Comparison of ENCODE assay signal across 18 cellular contexts in genomic region chr7:24602860-24603456, GRCh38. TPM values are rescaled to one million over a fixed set of nuclear protein-coding genes. Genes with fewer than 3 reads are reported as not detected.
DNase-seq lines count a peak whose midpoint lies in the region; ATAC-seq, FAIRE-seq and TF ChIP-seq lines count a peak whose summit lies in the region.
"Had no signal": no experiment of that assay in that cellular context is flagged by ENCODE, and none has a peak within 500 bp of the region (broad histone marks: within the 10 kb centered on the region; RNA-seq: fewer than 3 reads in every experiment).

No MANE protein-coding gene starts in this region.

- BruUV-seq in HepG2 (replicated peaks; lab: Mats Ljungman, UMichigan) = no TSS peak

- intact Hi-C loops in HepG2 (cut with micrococcal nuclease; ENCODE audit: unreplicated experiment) (no loop called here), right lobe of liver (cut with DNase I) (no loop called here)

- no peak overlapping the region for H3K27ac ChIP-seq in HepG2 (ENCODE audit: extremely low read length, insufficient read depth, low read length)
- no peak overlapping the region for H3K27ac ChIP-seq in right lobe of liver
- H3K27ac ChIP-seq in GM23338 (ENCODE audit: low read depth) = no peak overlapping the region
- H3K27ac ChIP-seq: C4-2B had no signal

- H3K9me2 ChIP-seq in GM23338 (ENCODE audit: insufficient read depth) = no peaks in the 10 kb centered on the region

- FAIRE-seq in HepG2 (lab: Jason Lieb, UNC) = no peak
- FAIRE-seq: A204.1, D721Med, G401.6, GM12892, GM19239 had no signal

- peaks cover 21% of the 10 kb centered on the region for H3K36me3 Mint-ChIP-seq in GM23338 (ENCODE audit: low read depth)
- no peaks in the 10 kb centered on the region for H3K36me3 Mint-ChIP-seq in activated T-helper 17 cell treated with anti-CD3 and anti-CD28 coated beads, Interleukin-2, amount 50 U/mL, for 72 hours (ENCODE audit: low read depth)

- H3K27me3 ChIP-seq in HepG2 (ENCODE audit: control insufficient read depth in 1 of 2, insufficient read depth in 2 of 2, low read length in 2 of 2) (no peaks in the 10 kb centered on the region), right lobe of liver (no peaks in the 10 kb centered on the region), GM23338 (ENCODE audit: insufficient read depth) (no peaks in the 10 kb centered on the region)
- H3K27me3 ChIP-seq: BE2C had no signal

- H4K20me1 ChIP-seq in HepG2 (ENCODE audit: insufficient read depth, low read length) = no peaks in the 10 kb centered on the region
- peaks cover 12% of the 10 kb centered on the region for H4K20me1 ChIP-seq in GM23338 (replicated peaks; ENCODE audit: insufficient read depth)

- no peak overlapping the region for H3K9ac ChIP-seq in HepG2 (ENCODE audit: insufficient read depth, low read depth, low read length)

- H2AFZ ChIP-seq in HepG2 (ENCODE audit: low read length) (no peak overlapping the region), GM23338 (no peak overlapping the region)

- H3K9me3 ChIP-seq in HepG2 (ENCODE audit: low read length) (no peaks in the 10 kb centered on the region; the same call in 1 of the 2 replicates), right lobe of liver (no peaks in the 10 kb centered on the region)
- H3K9me3 ChIP-seq: BE2C, Caco-2 had no signal

- peaks cover 33% of the 10 kb centered on the region for H3K4me1 Mint-ChIP-seq in GM23338
- peaks cover 9% of the 10 kb centered on the region for H3K4me1 Mint-ChIP-seq in activated T-helper 17 cell treated with anti-CD3 and anti-CD28 coated beads, Interleukin-2, amount 50 U/mL, for 72 hours

- TF ChIP-seq EP300 in HepG2 (IDR thresholded peaks at IDR 0.05; ENCODE audit: low read depth in 2 of 2, low read length in 2 of 2) (no peak), HepG2 (CRISPR knock-in tag; IDR thresholded peaks at IDR 0.05; ENCODE audit: borderline replicate concordance) (no peak)

- in situ Hi-C loops in HepG2 (cut with HindIII; ENCODE audit: extremely low pct_ligation_motif_present, low pct_unique_long_range_greater_than_20kb) = no loop called here

- H3K4me2 ChIP-seq in HepG2 (ENCODE audit: low read depth, low read length) (no peak overlapping the region), GM23338 (no peak overlapping the region)

- CTCF ChIA-PET in HepG2 (lab: Yijun Ruan, JAX; ENCODE audit: low intra/inter-chr PET ratio, low total read pairs) = no interaction called here

- POLR2A ChIA-PET in HepG2 (lab: Yijun Ruan, JAX) = no interaction called here

- H3K36me3 ChIP-seq in HepG2 (replicated peaks in 1 of 2; ENCODE audit: control insufficient read depth in 1 of 2, insufficient read depth in 2 of 2, low read length in 2 of 2) (no peaks in the 10 kb centered on the region), right lobe of liver (no peaks in the 10 kb centered on the region), GM23338 (ENCODE audit: insufficient read depth) (no peaks in the 10 kb centered on the region)
- H3K36me3 ChIP-seq: BE2C had no signal

- DNase-seq in HepG2 (ENCODE audit: low spot score) (no peak), right lobe of liver (no peak), GM23338 (ENCODE audit: low spot score) (no peak), NCI-H526 treated with DMSO at 0.1 percent for 48 hours (lab: John Stamatoyannopoulos, UW) (no peak), NK-92 (lab: John Stamatoyannopoulos, UW; ENCODE audit: unreplicated experiment) (no peak)
- DNase-seq: ACHN; BE2C; Caco-2; CD4-positive, alpha-beta T cell; HCEC 1CT had no signal

- TF ChIP-seq POLR2A in HepG2 (IDR thresholded peaks at IDR 0.05; ENCODE audit: insufficient read depth in 1 of 2, low read depth in 2 of 2, low read length in 2 of 2) (no peak), right lobe of liver (IDR thresholded peaks at IDR 0.05) (no peak)

- H3K4me3 ChIP-seq in HepG2 (replicated peaks in 1 of 3; ENCODE audit: insufficient read depth in 1 of 3, low read depth in 2 of 3, low read length in 3 of 3) (no peak overlapping the region), right lobe of liver (no peak overlapping the region), GM23338 (no peak overlapping the region)

- H3F3A ChIP-seq in GM23338 (replicated peaks; ENCODE audit: low read depth) = no peaks in the 10 kb centered on the region

- peak overlapping the region; percentile 53; the same call in 1 of the 2 replicates for H3K27ac Mint-ChIP-seq in GM23338
- H3K27ac Mint-ChIP-seq in activated T-helper 17 cell treated with anti-CD3 and anti-CD28 coated beads, Interleukin-2, amount 50 U/mL, for 72 hours = no peak overlapping the region
- H3K27ac Mint-ChIP-seq: CD4-positive, alpha-beta T cell had no signal

- H3K9me3 Mint-ChIP-seq in GM23338 = peaks cover 10% of the 10 kb centered on the region
- H3K9me3 Mint-ChIP-seq in activated T-helper 17 cell treated with anti-CD3 and anti-CD28 coated beads, Interleukin-2, amount 50 U/mL, for 72 hours = peaks cover 10% of the 10 kb centered on the region
- H3K9me3 Mint-ChIP-seq: CD4-positive, alpha-beta T cell had no signal

- H3K27me3 Mint-ChIP-seq in GM23338 (ENCODE audit: insufficient read depth, low read depth, poor library complexity) = peaks cover 2% of the 10 kb centered on the region
- no peaks in the 10 kb centered on the region for H3K27me3 Mint-ChIP-seq in activated T-helper 17 cell treated with anti-CD3 and anti-CD28 coated beads, Interleukin-2, amount 50 U/mL, for 72 hours
- H3K27me3 Mint-ChIP-seq: CD4-positive, alpha-beta T cell had no signal

- TF ChIP-seq CTCF in HepG2 (CRISPR knock-in tag; IDR thresholded peaks at IDR 0.05) (no peak), right lobe of liver (IDR thresholded peaks at IDR 0.05) (no peak), GM23338 (conservative IDR thresholded peaks at IDR 0.05; ENCODE audit: low read depth in 2 of 2) (no peak)

- H3K4me3 Mint-ChIP-seq in GM23338 = no peak overlapping the region
- H3K4me3 Mint-ChIP-seq in activated T-helper 17 cell treated with anti-CD3 and anti-CD28 coated beads, Interleukin-2, amount 50 U/mL, for 72 hours = no peak overlapping the region
- H3K4me3 Mint-ChIP-seq: CD4-positive, alpha-beta T cell had no signal

- no peak for ATAC-seq in HepG2
- no peak for ATAC-seq in right lobe of liver
- no peak for ATAC-seq in GM23338
- peak; percentile 34 for ATAC-seq in activated T-helper 17 cell treated with anti-CD3 and anti-CD28 coated beads, Interleukin-2, amount 50 U/mL, for 72 hours (replicated peaks)
- no peak for ATAC-seq in HG02588 (IDR thresholded peaks at IDR 0.05; ENCODE audit: unreplicated experiment)

- TF ChIP-seq RAD21 in HepG2 (CRISPR knock-in tag; IDR thresholded peaks at IDR 0.05) = no peak

- H3K79me2 ChIP-seq in HepG2 (ENCODE audit: insufficient read depth, low read length) = no peaks in the 10 kb centered on the region
- H3K79me2 ChIP-seq in GM23338 (replicated peaks; ENCODE audit: insufficient read depth) = peaks cover 100% of the 10 kb centered on the region

- H3K4me1 ChIP-seq in HepG2 (ENCODE audit: insufficient read depth, low read length) (no peaks in the 10 kb centered on the region), right lobe of liver (no peaks in the 10 kb centered on the region), GM23338 (ENCODE audit: insufficient read depth) (peaks cover 21% of the 10 kb centered on the region)
- H3K4me1 ChIP-seq: BE2C, Caco-2 had no signal

TF ChIP-seq in HepG2, 621 proteins besides CTCF, POLR2A, EP300 and RAD21 (continues in another document):
- TF ChIP-seq ZNF12 (CRISPR knock-in tag; IDR thresholded peaks at IDR 0.05) = peak; percentile 75

TF ChIP-seq in GM23338, 12 proteins besides CTCF, POLR2A, EP300 and RAD21 (continues in another document):
- TF ChIP-seq JUNB (IDR thresholded peaks at IDR 0.05; ENCODE audit: unreplicated experiment) (no peak), STAT1 (IDR thresholded peaks at IDR 0.05; ENCODE audit: unreplicated experiment) (no peak), ZNF331 (CRISPR knock-in tag; IDR thresholded peaks at IDR 0.05; ENCODE audit: low read depth) (no peak), ZNF114 (CRISPR knock-in tag; IDR thresholded peaks at IDR 0.05) (no peak), NANOG (IDR thresholded peaks at IDR 0.05; ENCODE audit: borderline replicate concordance) (no peak)

RNA-seq across cellular contexts. Expression of gene PALS2, which starts 29.7 kb away (rescaled TPM):
- 14.4 and 21.9 TPM in 2 replicates for total RNA-seq in HepG2 (2016; rRNA removed; fragmentation: Illumina TruSeq; extraction: Trizol)
- total RNA-seq in HepG2 (2016; cell fraction: cytosol; rRNA removed; fragmentation: Illumina TruSeq; extraction: Trizol; ENCODE audit: low read depth) = 254 and 408 TPM in 2 replicates
- 14.7 and 21.6 TPM in 2 replicates for total RNA-seq in HepG2 (2016; cell fraction: insoluble cytoplasmic fraction; rRNA removed; fragmentation: Illumina TruSeq; extraction: Trizol)
- total RNA-seq in HepG2 (2016; cell fraction: membrane; rRNA removed; fragmentation: Illumina TruSeq; extraction: Trizol) = 101 and 161 TPM in 2 replicates
- 10.5 and 11.6 TPM in 2 replicates for total RNA-seq in HepG2 (2016; cell fraction: nucleus; rRNA removed; fragmentation: Illumina TruSeq; extraction: Trizol)
- 2.0 and 3.1 TPM in 2 replicates for polyA plus RNA-seq in HepG2 (2011; rRNA removed)
- polyA plus RNA-seq in HepG2 (2011; cell fraction: cytosol; rRNA removed) = 1.0 and 1.7 TPM in 2 replicates
- 0.88 and 2.2 TPM in 2 replicates for polyA plus RNA-seq in HepG2 (2011; cell fraction: nucleus; rRNA removed)
- 5.1 and 8.6 TPM in 2 replicates for polyA plus RNA-seq in HepG2 (2012)
- 2.7 and 2.9 TPM in 2 replicates for polyA plus RNA-seq in HepG2 (2016; cell fraction: cytosol; fragmentation: Illumina TruSeq; extraction: Trizol; ENCODE audit: low read depth)
- 14.0 and 14.9 TPM in 2 replicates for polyA plus RNA-seq in HepG2 (2016; cell fraction: insoluble cytoplasmic fraction; fragmentation: Illumina TruSeq; extraction: Trizol; ENCODE audit: low read depth)
- 5.3 and 6.1 TPM in 2 replicates for polyA plus RNA-seq in HepG2 (2016; cell fraction: membrane; fragmentation: Illumina TruSeq; extraction: Trizol; ENCODE audit: low read depth)
- 8.9 and 9.2 TPM in 2 replicates for polyA plus RNA-seq in HepG2 (2016; cell fraction: nucleus; fragmentation: Illumina TruSeq; extraction: Trizol; ENCODE audit: insufficient read depth, low read depth)
- 2.7 and 9.0 TPM in 2 replicates for polyA minus RNA-seq in HepG2 (2011; rRNA and poly(A)+ RNA removed; ENCODE audit: low replicate concordance)
- polyA minus RNA-seq in HepG2 (2011; cell fraction: cytosol; rRNA and poly(A)+ RNA removed) = 12.9 and 13.1 TPM in 2 replicates
- 11.3 and 12.9 TPM in 2 replicates for polyA minus RNA-seq in HepG2 (2011; cell fraction: nucleus; rRNA and poly(A)+ RNA removed)
- 10 to 100 TPM in 5 of 6 experiments, 1 to 10 TPM in 1; 7.4 to 19.5 (median 16.1) TPM for total RNA-seq in right lobe of liver
- 47.0 and 51.8 TPM in 2 replicates for total RNA-seq in GM23338 (2014; rRNA removed; shearing (Covaris generic))
- polyA plus RNA-seq in GM23338 (2016; fragmentation: Nextera tagmentation; extraction: Ambion mirVana) = 115 and 125 TPM in 2 replicates
- 10 to 100 TPM; 14.0 to 22.6 TPM for total RNA-seq in activated T-helper 17 cell treated with anti-CD3 and anti-CD28 coated beads, Interleukin-2, amount 50 U/mL, for 72 hours
